ENCODE assay signal across 34 cellular contexts in the genomic region with DNA sequence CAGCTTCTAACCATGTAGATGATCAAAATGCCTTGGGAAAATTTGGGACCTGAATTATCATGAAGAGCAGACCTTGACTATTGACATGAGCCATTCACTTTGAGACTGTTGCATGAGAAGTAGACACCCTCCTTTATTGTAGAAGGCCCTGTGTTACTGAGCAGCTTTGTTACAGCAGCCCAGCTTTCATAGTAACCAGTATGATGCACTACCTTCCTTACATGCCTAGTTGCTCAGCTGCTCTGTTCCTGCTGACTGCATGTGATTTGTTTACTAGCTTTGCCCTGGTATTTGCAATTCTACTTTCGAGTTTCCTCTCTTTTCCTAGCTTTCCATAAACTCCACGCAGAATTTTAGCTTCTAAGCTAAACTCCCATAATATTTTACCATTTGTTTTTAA. TPM values are rescaled to one million over a fixed set of nuclear protein-coding genes. Genes with fewer than 3 reads are reported as not detected.
"Had no signal": no experiment of that assay in that cellular context is flagged by ENCODE, and none has a peak within 500 bp of the region (broad histone marks: within the 10 kb centered on the region; RNA-seq: fewer than 3 reads in every experiment).

No MANE protein-coding gene starts in this region.

- H3K36me3 Mint-ChIP-seq: activated naive CD8-positive, alpha-beta T cell had no signal

- DNase-seq: activated B cell treated with CpG ODN at 0.5 μM for 24 hours; activated CD4-positive, alpha-beta memory T cell treated with anti-CD3 and anti-CD28 coated beads, Interleukin-2, amount 10 ng/mL, durations not matched to agents 7 days and 5 days; activated CD4-positive, alpha-beta T cell treated with anti-CD3 and anti-CD28 coated beads for 48 hours; activated CD4-positive, CD25-positive, alpha-beta regulatory T cell treated with anti-CD3 and anti-CD28 coated beads, Interleukin-2, amount 50 U/mL, for 72 hours; activated gamma-delta T cell; activated naive CD4-positive, alpha-beta T cell treated with Interleukin-2 at 50 U/mL for 16 hours; activated naive CD8-positive, alpha-beta T cell treated with anti-CD3 and anti-CD28 coated beads, Interleukin-2, amount 50 U/mL, for 24 hours; activated T-cell treated with anti-CD3 and anti-CD28 coated beads, Interleukin-2, amount 50 U/mL, for 24 hours; amniotic stem cell; aorta; brain microvascular endothelial cell; Karpas-422; KBM-7; NCI-H1105; NCI-H1436; NCI-H1694; NCI-H1930; NCI-H2081 treated with DMSO at 0.1 percent for 48 hours; NCI-H345; NCI-H524 treated with DMSO at 0.1 percent for 48 hours; NK-92 treated with Interleukin-12 subunit alpha and Interleukin-12 subunit beta, amount 100 ng/mL, for 24 hours; PC-3; Peyer's patch; RPMI8226; SIG-M5; SW 1271; T-helper 1 cell; T-helper 2 cell; T-helper 9 cell had no signal

- H3K27ac ChIP-seq: brain microvascular endothelial cell, Peyer's patch, VCaP had no signal

- H3K4me1 ChIP-seq: Peyer's patch had no signal

- H3K36me3 ChIP-seq: brain microvascular endothelial cell, Peyer's patch had no signal

- H3K27me3 ChIP-seq: brain microvascular endothelial cell, Peyer's patch had no signal

- H3K4me3 ChIP-seq: Peyer's patch had no signal

- H3K9me3 ChIP-seq: Peyer's patch had no signal

- H3K4me1 Mint-ChIP-seq: activated B cell treated with CpG ODN at 0.5 μM for 24 hours; activated CD4-positive, alpha-beta memory T cell treated with anti-CD3 and anti-CD28 coated beads, Interleukin-2, amount 10 ng/mL, durations not matched to agents 7 days and 5 days; activated naive CD8-positive, alpha-beta T cell treated with anti-CD3 and anti-CD28 coated beads, Interleukin-2, amount 50 U/mL, for 24 hours; central memory CD8-positive, alpha-beta T cell had no signal

- ATAC-seq: activated naive CD8-positive, alpha-beta T cell treated with anti-CD3 and anti-CD28 coated beads, Interleukin-2, amount 50 U/mL, for 24 hours; PC-3; Right ventricle myocardium inferior had no signal

- H3K9me3 Mint-ChIP-seq: activated B cell treated with CpG ODN at 0.5 μM for 24 hours; activated CD4-positive, alpha-beta memory T cell treated with anti-CD3 and anti-CD28 coated beads, Interleukin-2, amount 10 ng/mL, durations not matched to agents 7 days and 5 days; activated naive CD8-positive, alpha-beta T cell treated with anti-CD3 and anti-CD28 coated beads, Interleukin-2, amount 50 U/mL, for 24 hours; activated T-cell treated with anti-CD3 and anti-CD28 coated beads, Interleukin-2, amount 50 U/mL, for 24 hours; activated T-helper 2 cell treated with anti-CD3 and anti-CD28 coated beads, Interferon-gamma antibody, Interleukin-2, Interleukin-4, amounts not matched to agents 10 μg/mL and 5 μg/mL and 100 μg/mL, durations not matched to agents 14 hours and 24 hours and 36 hours; central memory CD8-positive, alpha-beta T cell had no signal

- H3K4me3 Mint-ChIP-seq: activated B cell treated with CpG ODN at 0.5 μM for 24 hours; activated CD4-positive, alpha-beta memory T cell treated with anti-CD3 and anti-CD28 coated beads, Interleukin-2, amount 10 ng/mL, durations not matched to agents 7 days and 5 days; activated naive CD8-positive, alpha-beta T cell; activated naive CD8-positive, alpha-beta T cell treated with anti-CD3 and anti-CD28 coated beads, Interleukin-2, amount 50 U/mL, for 24 hours; activated T-cell treated with anti-CD3 and anti-CD28 coated beads, Interleukin-2, amount 50 U/mL, for 24 hours; central memory CD8-positive, alpha-beta T cell had no signal

- H3K27ac Mint-ChIP-seq: activated B cell treated with CpG ODN at 0.5 μM for 24 hours; activated CD4-positive, alpha-beta memory T cell treated with anti-CD3 and anti-CD28 coated beads, Interleukin-2, amount 10 ng/mL, durations not matched to agents 7 days and 5 days; activated naive CD8-positive, alpha-beta T cell; activated naive CD8-positive, alpha-beta T cell treated with anti-CD3 and anti-CD28 coated beads, Interleukin-2, amount 50 U/mL, for 24 hours; activated T-cell treated with anti-CD3 and anti-CD28 coated beads, Interleukin-2, amount 50 U/mL, for 24 hours; activated T-helper 2 cell treated with anti-CD3 and anti-CD28 coated beads, Interferon-gamma antibody, Interleukin-2, Interleukin-4, amounts not matched to agents 10 μg/mL and 5 μg/mL and 100 μg/mL, durations not matched to agents 14 hours and 24 hours and 36 hours had no signal

RNA-seq across cellular contexts. Expression of a gene that starts 11.2 kb away (rescaled TPM):
- total RNA-seq: activated B cell treated with CpG ODN at 0.5 μM for 24 hours had no signal
